ENCODE assay signal across 1 cellular context in the genomic region with DNA sequence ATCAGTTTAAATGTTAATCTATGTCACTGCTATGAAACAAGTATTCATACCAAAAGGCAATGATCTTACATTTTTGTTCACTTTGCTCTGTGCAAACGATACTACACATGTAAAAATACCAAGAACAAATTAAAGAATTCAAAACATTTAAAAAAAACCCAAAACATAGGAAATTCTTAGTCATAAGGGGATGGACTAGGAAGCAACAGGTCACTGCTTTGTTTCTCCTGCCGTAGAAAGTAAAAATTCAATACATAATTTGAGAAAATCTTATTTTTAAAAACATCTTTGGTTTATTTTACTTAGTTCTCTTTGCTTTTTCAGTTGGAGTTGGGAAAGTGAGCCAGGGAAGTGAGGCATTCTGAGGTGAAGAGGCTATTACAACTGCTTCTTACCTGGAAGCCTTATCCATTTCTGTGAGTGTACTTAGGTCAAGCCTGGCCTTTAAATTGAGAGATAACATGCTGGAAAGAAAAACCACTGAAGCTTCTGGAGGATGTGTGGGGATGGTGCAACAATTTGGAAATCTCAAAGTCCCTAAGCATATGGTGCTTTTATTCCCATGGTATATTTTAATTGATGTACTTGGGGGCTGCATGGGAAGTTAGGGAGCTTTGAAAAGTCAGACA.
TF ChIP-seq lines count a peak whose summit lies in the region.

No MANE protein-coding gene starts in this region.

TF ChIP-seq in endothelial cell of umbilical vein, 7 proteins besides CTCF, POLR2A, EP300 and RAD21:
- TF ChIP-seq JUN (IDR thresholded peaks at IDR 0.05; ENCODE audit: borderline replicate concordance, insufficient read depth, insufficient read length, low read depth) (peak; percentile 39), FOS (IDR thresholded peaks at IDR 0.05; ENCODE audit: borderline replicate concordance, insufficient read depth, low read length) (peak; percentile 69), EZH2 (IDR thresholded peaks at IDR 0.05; ENCODE audit: borderline replicate concordance, low read depth, low read length, severe bottlenecking) (no peak), MYC (IDR thresholded peaks at IDR 0.05; ENCODE audit: low read depth, low read length) (no peak), GATA2 (IDR thresholded peaks at IDR 0.05; ENCODE audit: insufficient read depth, insufficient read length, low read depth, low read length) (peak; percentile 54)
